12 cellular contexts compared by ENCODE assay signal in genomic region chr6:37323568-37323967, GRCh38. TPM values are rescaled to one million over a fixed set of nuclear protein-coding genes. Genes with fewer than 3 reads are reported as not detected.
DNase-seq lines count a peak whose midpoint lies in the region; ATAC-seq and TF ChIP-seq lines count a peak whose summit lies in the region.
"Had no signal": no experiment of that assay in that cellular context is flagged by ENCODE, and none has a peak within 500 bp of the region (broad histone marks: within the 10 kb centered on the region; RNA-seq: fewer than 3 reads in every experiment).

No MANE protein-coding gene starts in this region.

- POLR2A ChIA-PET in GM10248 (lab: Yijun Ruan, JAX): no interaction called here

- CTCF ChIA-PET in GM10248 (lab: Yijun Ruan, JAX): interaction anchor here (1.0 to 7.8 kb wide), 6 partner anchors 12 to 368 kb away, joined by 3 to 127 read pairs (median 10); no protein-coding TSS in a partner anchor

- peaks cover 20 to 22% of the 10 kb centered on the region in 2 donors for H3K4me1 Mint-ChIP-seq in natural killer cell treated with Interleukin-12 subunit alpha and Interleukin-12 subunit beta and Interleukin-15 and Interleukin-18, amount 100 ng/mL, for 72 hours (ENCODE audit: low read depth in 2 of 2)
- H3K4me1 Mint-ChIP-seq in natural killer cell: peaks cover 0 to 5% of the 10 kb centered on the region in 2 donors

- DNase-seq in natural killer cell treated with Interleukin-12 subunit alpha and Interleukin-12 subunit beta and Interleukin-15 and Interleukin-18, amount 100 ng/mL, for 72 hours (ENCODE audit: low spot score): no peak
- no peak for DNase-seq in natural killer cell
- no peak for DNase-seq in SK-N-MC (ENCODE audit: low read depth, low spot score)
- peak; percentile 44 for DNase-seq in fibroblast of pulmonary artery (ENCODE audit: low read depth)
- DNase-seq in GM10248 (ENCODE audit: extremely low spot score): no peak
- no peak for DNase-seq in CD1c-positive myeloid dendritic cell (ENCODE audit: extremely low spot score)
- DNase-seq in coronary artery (ENCODE audit: low spot score): no peak
- DNase-seq: heart left ventricle had no signal

- no peaks in the 10 kb centered on the region for H3K9me3 ChIP-seq in SK-N-MC (ENCODE audit: low read depth, low read length)
- H3K9me3 ChIP-seq: BLaER1 treated with 17β-estradiol and CSF1 and Interleukin-3, amounts not matched to agents 10 nM and 100 nM; heart left ventricle; MG63 had no signal

- H3K9me3 Mint-ChIP-seq in natural killer cell treated with Interleukin-12 subunit alpha and Interleukin-12 subunit beta and Interleukin-15 and Interleukin-18, amount 100 ng/mL, for 72 hours: no peaks in the 10 kb centered on the region
- no peaks in the 10 kb centered on the region for H3K9me3 Mint-ChIP-seq in natural killer cell

- no peak for ATAC-seq in natural killer cell treated with Interleukin-12 subunit alpha and Interleukin-12 subunit beta and Interleukin-15 and Interleukin-18, amount 100 ng/mL, for 72 hours
- ATAC-seq in natural killer cell (no peak), GM18861 (IDR thresholded peaks at IDR 0.05; ENCODE audit: unreplicated experiment) (no peak)
- ATAC-seq: heart left ventricle had no signal

- H3K4me3 ChIP-seq in SK-N-MC (no peak overlapping the region), fibroblast of pulmonary artery (replicated peaks; ENCODE audit: low read depth, low read length) (no peak overlapping the region), coronary artery (no peak overlapping the region)
- H3K4me3 ChIP-seq: BLaER1 treated with 17β-estradiol and CSF1 and Interleukin-3, amounts not matched to agents 10 nM and 100 nM; heart left ventricle; MG63; smooth muscle cell had no signal

- no peak overlapping the region for H3K4me3 Mint-ChIP-seq in natural killer cell treated with Interleukin-12 subunit alpha and Interleukin-12 subunit beta and Interleukin-15 and Interleukin-18, amount 100 ng/mL, for 72 hours
- no peak overlapping the region for H3K4me3 Mint-ChIP-seq in natural killer cell

- TF ChIP-seq CTCF in natural killer cell (IDR thresholded peaks at IDR 0.05): no peak
- no peak for TF ChIP-seq CTCF in fibroblast of pulmonary artery (IDR thresholded peaks at IDR 0.05; ENCODE audit: low read length, missing control alignments)
- TF ChIP-seq CTCF in GM10248 (IDR thresholded peaks at IDR 0.05; ENCODE audit: control extremely low read depth, extremely low read depth, low read depth, missing control alignments): no peak
- TF ChIP-seq CTCF in coronary artery (IDR thresholded peaks at IDR 0.05): no peak

- H3K36me3 ChIP-seq in SK-N-MC (ENCODE audit: insufficient read depth, low read length): peaks cover 5% of the 10 kb centered on the region; the same call in 1 of the 2 replicates
- H3K36me3 ChIP-seq: MG63 had no signal

- intact Hi-C loops in natural killer cell (cut with micrococcal nuclease): no loop called here

- H3K36me3 Mint-ChIP-seq in natural killer cell treated with Interleukin-12 subunit alpha and Interleukin-12 subunit beta and Interleukin-15 and Interleukin-18, amount 100 ng/mL, for 72 hours: no peaks in the 10 kb centered on the region
- no peaks in the 10 kb centered on the region for H3K36me3 Mint-ChIP-seq in natural killer cell

- H3K27ac ChIP-seq in SK-N-MC (peak overlapping the region; percentile 22), coronary artery (peak overlapping the region in 1 of 2 donors; percentile 28)
- H3K27ac ChIP-seq: BLaER1 treated with 17β-estradiol and CSF1 and Interleukin-3, amounts not matched to agents 10 nM and 100 nM; heart left ventricle had no signal

- H3K27ac Mint-ChIP-seq in natural killer cell treated with Interleukin-12 subunit alpha and Interleukin-12 subunit beta and Interleukin-15 and Interleukin-18, amount 100 ng/mL, for 72 hours: peak overlapping the region; percentile 3 to 19
- H3K27ac Mint-ChIP-seq in natural killer cell: no peak overlapping the region

- no peak overlapping the region for H3K9ac ChIP-seq in SK-N-MC (ENCODE audit: insufficient read length)

- H3K27me3 Mint-ChIP-seq in natural killer cell treated with Interleukin-12 subunit alpha and Interleukin-12 subunit beta and Interleukin-15 and Interleukin-18, amount 100 ng/mL, for 72 hours: no peaks in the 10 kb centered on the region
- no peaks in the 10 kb centered on the region for H3K27me3 Mint-ChIP-seq in natural killer cell (ENCODE audit: low read depth in 2 of 2)

RNA-seq across cellular contexts. Expression of gene RNF8, which starts 30.2 kb away (rescaled TPM):
- 10 to 100 TPM; 18.5 to 27.3 TPM for total RNA-seq in natural killer cell treated with Interleukin-12 subunit alpha and Interleukin-12 subunit beta and Interleukin-15 and Interleukin-18, amount 100 ng/mL, for 72 hours
- total RNA-seq in natural killer cell: 10 to 100 TPM; 11.4 to 18.2 (median 14.0) TPM

Comparison
In these comparisons a context has a peak if more than half of its experiments do, and no peak if none do; other contexts are left out.
1. H3K27ac Mint-ChIP-seq: peak in natural killer cell treated with Interleukin-12 subunit alpha and Interleukin-12 subunit beta and Interleukin-15 and Interleukin-18, amount 100 ng/mL, for 72 hours (2 of 2); none in natural killer cell (0 of 2).